In the genomic region with DNA sequence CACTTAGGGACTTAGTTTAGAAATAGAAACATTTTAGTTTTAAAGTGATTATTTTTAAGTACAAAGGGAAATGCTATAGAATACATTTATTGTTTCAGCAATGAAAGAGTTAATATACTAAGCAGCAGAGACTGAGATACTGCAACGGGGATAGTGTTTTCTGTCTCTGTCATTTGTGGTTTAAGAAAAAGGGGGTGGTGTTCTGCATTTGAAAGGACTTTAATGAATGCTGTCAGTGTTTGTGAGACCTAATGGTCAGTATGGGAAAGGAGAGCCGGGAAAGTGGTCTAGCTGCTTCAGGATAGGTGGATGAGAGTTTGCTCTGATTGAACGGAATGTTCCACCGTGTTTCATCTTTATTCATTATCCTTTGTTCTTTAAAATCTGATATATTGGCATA, we compare ENCODE assay signal across 10 cellular contexts. TPM values are rescaled to one million over a fixed set of nuclear protein-coding genes. Genes with fewer than 3 reads are reported as not detected.
DNase-seq lines count a peak whose midpoint lies in the region; ATAC-seq and TF ChIP-seq lines count a peak whose summit lies in the region.
"Had no signal": no experiment of that assay in that cellular context is flagged by ENCODE, and none has a peak within 500 bp of the region (broad histone marks: within the 10 kb centered on the region; RNA-seq: fewer than 3 reads in every experiment).

Gene KLHL5, plus strand, starts transcription at position 139 of the 400 bp plus-strand sequence. CDS start 421 bp downstream, outside the sequence.

- no peak for TF ChIP-seq POLR2A in right lobe of liver (IDR thresholded peaks at IDR 0.05)

- CTCF ChIA-PET in activated CD8-positive, alpha-beta T cell treated with anti-CD3 and anti-CD28 coated beads, Interleukin-2, amount 10 ng/mL, durations not matched to agents 7 days and 5 days (lab: Charles Lee): interaction anchor here (2.1 kb wide), 1 partner anchor 160 kb away, joined by 8 read pairs; no protein-coding TSS in a partner anchor
- CTCF ChIA-PET in activated CD8-positive, alpha-beta T cell treated with anti-CD3 and anti-CD28 coated beads for 36 hours (lab: Charles Lee): no interaction called here

- no peaks in the 10 kb centered on the region for H3K27me3 ChIP-seq in right lobe of liver
- H3K27me3 ChIP-seq: neutrophil had no signal

- no peak within 1 kb of the TSS for H3K4me3 ChIP-seq in right lobe of liver

- H3K4me1 Mint-ChIP-seq in activated CD8-positive, alpha-beta T cell treated with anti-CD3 and anti-CD28 coated beads, Interleukin-2, amount 10 ng/mL, durations not matched to agents 7 days and 5 days (ENCODE audit: low read depth): no peaks in the 10 kb centered on the region
- peaks cover 8% of the 10 kb centered on the region for H3K4me1 Mint-ChIP-seq in activated CD8-positive, alpha-beta T cell treated with anti-CD3 and anti-CD28 coated beads for 36 hours (ENCODE audit: low read depth)

- intact Hi-C loops in activated CD8-positive, alpha-beta T cell treated with anti-CD3 and anti-CD28 coated beads for 36 hours (cut with micrococcal nuclease): no loop called here
- intact Hi-C loops in right lobe of liver (cut with DNase I): no loop called here

- ATAC-seq in activated CD8-positive, alpha-beta T cell treated with anti-CD3 and anti-CD28 coated beads, Interleukin-2, amount 10 ng/mL, durations not matched to agents 7 days and 5 days: no peak
- no peak for ATAC-seq in activated CD8-positive, alpha-beta T cell treated with anti-CD3 and anti-CD28 coated beads for 36 hours
- no peak for ATAC-seq in right lobe of liver
- no peak for ATAC-seq in GM18519 (IDR thresholded peaks at IDR 0.05; ENCODE audit: low FRiP score, unreplicated experiment)
- no peak for ATAC-seq in GM18858 (IDR thresholded peaks at IDR 0.05; ENCODE audit: unreplicated experiment)

- no peaks in the 10 kb centered on the region for H3K27me3 Mint-ChIP-seq in activated CD8-positive, alpha-beta T cell treated with anti-CD3 and anti-CD28 coated beads, Interleukin-2, amount 10 ng/mL, durations not matched to agents 7 days and 5 days (ENCODE audit: low read depth)
- H3K27me3 Mint-ChIP-seq in activated CD8-positive, alpha-beta T cell treated with anti-CD3 and anti-CD28 coated beads for 36 hours: no peaks in the 10 kb centered on the region

- no peaks in the 10 kb centered on the region for H3K9me3 Mint-ChIP-seq in activated CD8-positive, alpha-beta T cell treated with anti-CD3 and anti-CD28 coated beads, Interleukin-2, amount 10 ng/mL, durations not matched to agents 7 days and 5 days (ENCODE audit: insufficient read depth)
- no peaks in the 10 kb centered on the region for H3K9me3 Mint-ChIP-seq in activated CD8-positive, alpha-beta T cell treated with anti-CD3 and anti-CD28 coated beads for 36 hours

- no peak within 1 kb of the TSS for H3K4me3 Mint-ChIP-seq in activated CD8-positive, alpha-beta T cell treated with anti-CD3 and anti-CD28 coated beads, Interleukin-2, amount 10 ng/mL, durations not matched to agents 7 days and 5 days
- H3K4me3 Mint-ChIP-seq in activated CD8-positive, alpha-beta T cell treated with anti-CD3 and anti-CD28 coated beads for 36 hours: no peak within 1 kb of the TSS

- H3K36me3 ChIP-seq in right lobe of liver: no peaks in the 10 kb centered on the region
- H3K36me3 ChIP-seq: neutrophil had no signal

- no peaks in the 10 kb centered on the region for H3K36me3 Mint-ChIP-seq in activated CD8-positive, alpha-beta T cell treated with anti-CD3 and anti-CD28 coated beads, Interleukin-2, amount 10 ng/mL, durations not matched to agents 7 days and 5 days (ENCODE audit: low read depth)
- no peaks in the 10 kb centered on the region for H3K36me3 Mint-ChIP-seq in activated CD8-positive, alpha-beta T cell treated with anti-CD3 and anti-CD28 coated beads for 36 hours (ENCODE audit: low read depth)

- DNase-seq in activated CD8-positive, alpha-beta T cell treated with anti-CD3 and anti-CD28 coated beads, Interleukin-2, amount 10 ng/mL, durations not matched to agents 7 days and 5 days: no peak
- DNase-seq in activated CD8-positive, alpha-beta T cell treated with anti-CD3 and anti-CD28 coated beads for 36 hours: no peak
- DNase-seq in dermis blood vessel endothelial cell (no peak), right lobe of liver (no peak), ureter (ENCODE audit: low spot score) (no peak), NCI-H2081 (lab: John Stamatoyannopoulos, UW) (no peak)

- no peak for TF ChIP-seq CTCF in activated CD8-positive, alpha-beta T cell treated with anti-CD3 and anti-CD28 coated beads for 36 hours (IDR thresholded peaks at IDR 0.05)
- no peak for TF ChIP-seq CTCF in right lobe of liver (IDR thresholded peaks at IDR 0.05)

- no peaks in the 10 kb centered on the region for H3K9me3 ChIP-seq in right lobe of liver
- H3K9me3 ChIP-seq: neutrophil had no signal

- no peak within 1 kb of the TSS for H3K27ac Mint-ChIP-seq in activated CD8-positive, alpha-beta T cell treated with anti-CD3 and anti-CD28 coated beads, Interleukin-2, amount 10 ng/mL, durations not matched to agents 7 days and 5 days
- no peak within 1 kb of the TSS for H3K27ac Mint-ChIP-seq in activated CD8-positive, alpha-beta T cell treated with anti-CD3 and anti-CD28 coated beads for 36 hours

- 50% methylated on average over 4 of the region's 4 CpGs for WGBS in right lobe of liver (ENCODE audit: insufficient coverage, low coverage, low lambda C conversion rate, missing lambda C conversion rate)

- POLR2A ChIA-PET in activated CD8-positive, alpha-beta T cell treated with anti-CD3 and anti-CD28 coated beads, Interleukin-2, amount 10 ng/mL, durations not matched to agents 7 days and 5 days (lab: Charles Lee): no interaction called here
- POLR2A ChIA-PET in activated CD8-positive, alpha-beta T cell treated with anti-CD3 and anti-CD28 coated beads for 36 hours (lab: Charles Lee): no interaction called here

- H3K27ac ChIP-seq in right lobe of liver: no peak within 1 kb of the TSS
- H3K27ac ChIP-seq: neutrophil, VCaP had no signal

- H3K4me1 ChIP-seq in right lobe of liver: peaks cover 0 to 8% (median 0%) of the 10 kb centered on the region in 4 donors

RNA-seq across cellular contexts. Expression of gene KLHL5, which starts in this region (rescaled TPM):
- 10 to 100 TPM; 16.6 to 17.0 TPM for total RNA-seq in activated CD8-positive, alpha-beta T cell treated with anti-CD3 and anti-CD28 coated beads, Interleukin-2, amount 10 ng/mL, durations not matched to agents 7 days and 5 days
- 1 to 10 TPM; 6.6 to 6.8 TPM for total RNA-seq in activated CD8-positive, alpha-beta T cell treated with anti-CD3 and anti-CD28 coated beads for 36 hours
- total RNA-seq in dermis blood vessel endothelial cell: 119 and 131 TPM in 2 replicates
- 10 to 100 TPM; 25.5 to 88.0 (median 42.2) TPM for total RNA-seq in right lobe of liver
- total RNA-seq in ureter: 30.8 TPM
